ENCODE assay signal across 8 cellular contexts in genomic region chr1:201025571-201026002, GRCh38. TPM values are rescaled to one million over a fixed set of nuclear protein-coding genes. Genes with fewer than 3 reads are reported as not detected.
DNase-seq lines count a peak whose midpoint lies in the region; ATAC-seq and TF ChIP-seq lines count a peak whose summit lies in the region.

No MANE protein-coding gene starts in this region.

- H3K27me3 ChIP-seq in osteoblast (ENCODE audit: insufficient read depth, low read length) = peaks cover 16% of the 10 kb centered on the region

- H3K4me1 Mint-ChIP-seq in activated naive CD8-positive, alpha-beta T cell treated with anti-CD3 and anti-CD28 coated beads, Interleukin-2, amount 50 U/mL, for 24 hours = peaks cover 57% of the 10 kb centered on the region

- DNase-seq in activated CD4-positive, alpha-beta T cell treated with anti-CD3 and anti-CD28 coated beads for 48 hours = peak; percentile 47
- no peak for DNase-seq in activated CD4-positive, alpha-beta T cell treated with anti-CD3 and anti-CD28 coated beads, Interleukin-2, amount 50 U/mL, for 1 hour
- peak; percentile 19 for DNase-seq in HT-29 (ENCODE audit: low spot score)
- peak; percentile 31 for DNase-seq in activated naive CD8-positive, alpha-beta T cell treated with anti-CD3 and anti-CD28 coated beads, Interleukin-2, amount 50 U/mL, for 24 hours
- peak; percentile 89 for DNase-seq in osteoblast (ENCODE audit: insufficient read length, low spot score, missing footprints)
- DNase-seq in OCI-M2 (lab: John Stamatoyannopoulos, UW; ENCODE audit: unreplicated experiment) = no peak

- peak; percentile 13 for ATAC-seq in activated naive CD8-positive, alpha-beta T cell treated with anti-CD3 and anti-CD28 coated beads, Interleukin-2, amount 50 U/mL, for 24 hours
- no peak for ATAC-seq in GM19463 (IDR thresholded peaks at IDR 0.05; ENCODE audit: unreplicated experiment)
- ATAC-seq in GM21528 (IDR thresholded peaks at IDR 0.05; ENCODE audit: low FRiP score, unreplicated experiment) = no peak

- TF ChIP-seq CTCF in osteoblast (IDR thresholded peaks at IDR 0.05; ENCODE audit: extremely low read depth, low read depth, low read length) = peak; percentile 31

- no peaks in the 10 kb centered on the region for H4K20me1 ChIP-seq in osteoblast (ENCODE audit: insufficient read depth, low read length)

- no peaks in the 10 kb centered on the region for H3K79me2 ChIP-seq in osteoblast (ENCODE audit: insufficient read depth, low read length)

- no peaks in the 10 kb centered on the region for H3K27me3 Mint-ChIP-seq in activated naive CD8-positive, alpha-beta T cell treated with anti-CD3 and anti-CD28 coated beads, Interleukin-2, amount 50 U/mL, for 24 hours

- H2AFZ ChIP-seq in osteoblast (ENCODE audit: low read length) = no peak overlapping the region

- H3K27ac ChIP-seq in osteoblast (ENCODE audit: low read depth, low read length) = no peak overlapping the region

- no peaks in the 10 kb centered on the region for H3K36me3 ChIP-seq in osteoblast (ENCODE audit: insufficient read depth, low read length)

- H3K9me3 Mint-ChIP-seq in activated naive CD8-positive, alpha-beta T cell treated with anti-CD3 and anti-CD28 coated beads, Interleukin-2, amount 50 U/mL, for 24 hours = no peaks in the 10 kb centered on the region

- peak overlapping the region; percentile 65 for H3K27ac Mint-ChIP-seq in activated naive CD8-positive, alpha-beta T cell treated with anti-CD3 and anti-CD28 coated beads, Interleukin-2, amount 50 U/mL, for 24 hours

- H3K9me3 ChIP-seq in osteoblast (ENCODE audit: low read depth, low read length) = no peaks in the 10 kb centered on the region

- no peaks in the 10 kb centered on the region for H3K36me3 Mint-ChIP-seq in activated naive CD8-positive, alpha-beta T cell treated with anti-CD3 and anti-CD28 coated beads, Interleukin-2, amount 50 U/mL, for 24 hours (ENCODE audit: low read depth)

- no peak overlapping the region for H3K4me3 Mint-ChIP-seq in activated naive CD8-positive, alpha-beta T cell treated with anti-CD3 and anti-CD28 coated beads, Interleukin-2, amount 50 U/mL, for 24 hours

- H3K4me3 ChIP-seq in osteoblast (ENCODE audit: insufficient read depth, low read length) = no peak overlapping the region

- H3K4me2 ChIP-seq in osteoblast (ENCODE audit: insufficient read depth, low read length) = no peak overlapping the region

- no peaks in the 10 kb centered on the region for H3K4me1 ChIP-seq in osteoblast (ENCODE audit: insufficient read depth, low read length)

RNA-seq across cellular contexts. Expression of gene KIF21B, which starts 2.1 kb away (rescaled TPM):
- 3.8 and 4.8 TPM in 2 replicates for total RNA-seq in HT-29 (2014; rRNA removed; shearing (Covaris generic))
- under 0.01 TPM in 2 replicates for total RNA-seq in osteoblast

Comparison
In these comparisons a context has a peak if more than half of its experiments do, and no peak if none do; other contexts are left out.
1. DNase-seq: peak in activated CD4-positive, alpha-beta T cell treated with anti-CD3 and anti-CD28 coated beads for 48 hours (single experiment), HT-29 (single experiment), activated naive CD8-positive, alpha-beta T cell treated with anti-CD3 and anti-CD28 coated beads, Interleukin-2, amount 50 U/mL, for 24 hours (single experiment) and osteoblast (single experiment); none in activated CD4-positive, alpha-beta T cell treated with anti-CD3 and anti-CD28 coated beads, Interleukin-2, amount 50 U/mL, for 1 hour (single experiment) and OCI-M2 (single experiment).